In genomic region chr2:233395687-233396086, GRCh38 we compare ENCODE assay signal across 21 cellular contexts. TPM values are rescaled to one million over a fixed set of nuclear protein-coding genes. Genes with fewer than 3 reads are reported as not detected.
DNase-seq lines count a peak whose midpoint lies in the region; ATAC-seq lines count a peak whose summit lies in the region.
"Had no signal": no experiment of that assay in that cellular context is flagged by ENCODE, and none has a peak within 500 bp of the region (broad histone marks: within the 10 kb centered on the region; RNA-seq: fewer than 3 reads in every experiment).

No MANE protein-coding gene starts in this region.

- peaks cover 50% of the 10 kb centered on the region for H3K36me3 Mint-ChIP-seq in activated CD8-positive, alpha-beta T cell treated with anti-CD3 and anti-CD28 coated beads, Interleukin-2, amount 10 ng/mL, durations not matched to agents 7 days and 5 days (ENCODE audit: low read depth)
- H3K36me3 Mint-ChIP-seq in naive B cell: peaks cover 9 to 22% of the 10 kb centered on the region in 2 donors

- H3K27me3 ChIP-seq in subcutaneous abdominal adipose tissue (ENCODE audit: control insufficient read depth in 5 of 5, insufficient read depth in 4 of 5, low read length in 5 of 5) (no peaks in the 10 kb centered on the region), neuronal stem cell (ENCODE audit: control insufficient read depth in 3 of 3, insufficient read depth in 3 of 3, low read depth in 1 of 3, low read length in 3 of 3) (no peaks in the 10 kb centered on the region)
- H3K27me3 ChIP-seq: Peyer's patch, SJCRH30 had no signal

- H3K18ac ChIP-seq in neuronal stem cell (ENCODE audit: low read length): no peak overlapping the region

- H3K4me1 ChIP-seq in subcutaneous abdominal adipose tissue (ENCODE audit: control insufficient read depth in 5 of 5, insufficient read depth in 5 of 5, low read length in 5 of 5) (peaks cover 0 to 10% (median 3%) of the 10 kb centered on the region in 5 donors), neuronal stem cell (ENCODE audit: control insufficient read depth in 2 of 2, insufficient read depth in 1 of 2, low read depth in 1 of 2, low read length in 2 of 2) (peaks cover 0 to 10% of the 10 kb centered on the region in 2 donors)
- H3K4me1 ChIP-seq: SJCRH30 had no signal

- H3K36me3 ChIP-seq in subcutaneous abdominal adipose tissue (ENCODE audit: control insufficient read depth in 5 of 5, insufficient read depth in 5 of 5, low read length in 5 of 5) (peaks cover 0 to 17% (median 4%) of the 10 kb centered on the region in 5 donors), neuronal stem cell (replicated peaks in 1 of 2; ENCODE audit: control insufficient read depth in 2 of 2, insufficient read depth in 2 of 2, low read length in 2 of 2) (peaks cover 3 to 25% of the 10 kb centered on the region in 2 donors)

- H2BK15ac ChIP-seq in neuronal stem cell (ENCODE audit: low read length): no peak overlapping the region

- no peaks in the 10 kb centered on the region for H3K79me1 ChIP-seq in neuronal stem cell (ENCODE audit: low read depth, low read length)

- H3K23ac ChIP-seq in neuronal stem cell (ENCODE audit: low read depth, low read length, poor library complexity): no peak overlapping the region

- peaks cover 52% of the 10 kb centered on the region for H3K4me1 Mint-ChIP-seq in activated CD8-positive, alpha-beta T cell treated with anti-CD3 and anti-CD28 coated beads, Interleukin-2, amount 10 ng/mL, durations not matched to agents 7 days and 5 days (ENCODE audit: low read depth)
- H3K4me1 Mint-ChIP-seq in naive B cell: peaks cover 32 to 71% (median 67%) of the 10 kb centered on the region in 3 donors

- peak overlapping the region; percentile 70 for H3K27ac ChIP-seq in subcutaneous abdominal adipose tissue (ENCODE audit: low read depth, low read length)
- H3K27ac ChIP-seq in neuronal stem cell (replicated peaks; ENCODE audit: low read length): no peak overlapping the region
- H3K27ac ChIP-seq: 22Rv1, C4-2B, KMS-11, Peyer's patch, SJCRH30 had no signal

- H3K9me3 Mint-ChIP-seq in activated CD8-positive, alpha-beta T cell treated with anti-CD3 and anti-CD28 coated beads, Interleukin-2, amount 10 ng/mL, durations not matched to agents 7 days and 5 days (ENCODE audit: insufficient read depth): no peaks in the 10 kb centered on the region
- H3K9me3 Mint-ChIP-seq in naive B cell: peaks cover 0 to 2% (median 0%) of the 10 kb centered on the region in 7 donors

- no peak overlapping the region for H3K14ac ChIP-seq in neuronal stem cell (ENCODE audit: low read length)

- H3K9ac ChIP-seq in subcutaneous abdominal adipose tissue (ENCODE audit: low read length in 5 of 5) (no peak overlapping the region), neuronal stem cell (ENCODE audit: low read depth, low read length, poor library complexity) (no peak overlapping the region)
- H3K9ac ChIP-seq: KMS-11 had no signal

- DNase-seq in activated CD8-positive, alpha-beta memory T cell treated with anti-CD3 and anti-CD28 coated beads for 24 hours: peak; percentile 15
- no peak for DNase-seq in activated CD8-positive, alpha-beta memory T cell treated with anti-CD3 and anti-CD28 coated beads, Interleukin-2, amount 50 U/mL, for 48 hours
- no peak for DNase-seq in activated CD8-positive, alpha-beta T cell treated with anti-CD3 and anti-CD28 coated beads, Interleukin-2, amount 10 ng/mL, durations not matched to agents 7 days and 5 days
- no peak for DNase-seq in naive B cell
- DNase-seq in neuronal stem cell (ENCODE audit: low spot score): no peak
- no peak for DNase-seq in NK-92 treated with Interleukin-12 subunit alpha and Interleukin-12 subunit beta, amount 100 ng/mL, for 24 hours (lab: John Stamatoyannopoulos, UW)
- DNase-seq: EL, NCI-H1092 treated with DMSO at 0.1 percent for 48 hours, NCI-H146, NCI-H2029, NCI-H2171, NCI-H345, NCI-H524, NCI-H774, Peyer's patch, SJCRH30 had no signal

- no peak overlapping the region for H2AFZ ChIP-seq in neuronal stem cell (ENCODE audit: low read length)

- H3K9me3 ChIP-seq in subcutaneous abdominal adipose tissue (ENCODE audit: control insufficient read depth in 5 of 5, low read length in 5 of 5): no peaks in the 10 kb centered on the region
- peaks cover 0 to 1% of the 10 kb centered on the region in 2 donors for H3K9me3 ChIP-seq in neuronal stem cell (replicated peaks in 1 of 2; ENCODE audit: control insufficient read depth in 2 of 2, insufficient read depth in 1 of 2, low read depth in 1 of 2, low read length in 2 of 2)
- H3K9me3 ChIP-seq: Peyer's patch, SJCRH30 had no signal

- no peak overlapping the region for H4K91ac ChIP-seq in neuronal stem cell (ENCODE audit: low read depth, low read length, poor library complexity)

- H2BK120ac ChIP-seq in neuronal stem cell (ENCODE audit: low read depth, low read length): no peak overlapping the region

- WGBS in neuronal stem cell (ENCODE audit: extremely low coverage in 2 of 2, insufficient read length in 2 of 2, insufficient replicate concordance in 1 of 2), 2 donors: no CpG with 5 or more reads among the region's 7 CpGs

- POLR2A ChIA-PET in activated CD8-positive, alpha-beta T cell treated with anti-CD3 and anti-CD28 coated beads, Interleukin-2, amount 10 ng/mL, durations not matched to agents 7 days and 5 days (lab: Charles Lee): no interaction called here

- no peak overlapping the region for H3K4me2 ChIP-seq in neuronal stem cell (ENCODE audit: insufficient read depth, low read length, poor library complexity, severe bottlenecking)
- H3K4me2 ChIP-seq: KMS-11 had no signal

- H2BK12ac ChIP-seq in neuronal stem cell (ENCODE audit: low read length): no peak overlapping the region

- H3K4me3 Mint-ChIP-seq in activated CD8-positive, alpha-beta T cell treated with anti-CD3 and anti-CD28 coated beads, Interleukin-2, amount 10 ng/mL, durations not matched to agents 7 days and 5 days: no peak overlapping the region
- peak overlapping the region in 3 of 8 donors; percentile 3 to 29 (median 20) for H3K4me3 Mint-ChIP-seq in naive B cell

- no peak overlapping the region for H2BK5ac ChIP-seq in neuronal stem cell (ENCODE audit: low read length)

- no peak overlapping the region for H2AK5ac ChIP-seq in neuronal stem cell (ENCODE audit: low read depth, low read length)

- H3K4me3 ChIP-seq in subcutaneous abdominal adipose tissue (ENCODE audit: low read depth in 1 of 5, low read length in 5 of 5): no peak overlapping the region
- H3K4me3 ChIP-seq in neuronal stem cell (ENCODE audit: low read length in 2 of 2): no peak overlapping the region
- H3K4me3 ChIP-seq: Peyer's patch, SJCRH30 had no signal

- H3K27me3 Mint-ChIP-seq in activated CD8-positive, alpha-beta T cell treated with anti-CD3 and anti-CD28 coated beads, Interleukin-2, amount 10 ng/mL, durations not matched to agents 7 days and 5 days (ENCODE audit: low read depth): no peaks in the 10 kb centered on the region
- no peaks in the 10 kb centered on the region for H3K27me3 Mint-ChIP-seq in naive B cell

- CTCF ChIA-PET in activated CD8-positive, alpha-beta T cell treated with anti-CD3 and anti-CD28 coated beads, Interleukin-2, amount 10 ng/mL, durations not matched to agents 7 days and 5 days (lab: Charles Lee): interaction anchor here (0.9 to 1.4 kb wide), 4 partner anchors 9 to 52 kb away, joined by 3 to 6 read pairs (median 4); no protein-coding TSS in a partner anchor

- H4K8ac ChIP-seq in neuronal stem cell (ENCODE audit: low read depth, low read length): no peak overlapping the region

- peak overlapping the region; percentile 14 for H3K27ac Mint-ChIP-seq in activated CD8-positive, alpha-beta T cell treated with anti-CD3 and anti-CD28 coated beads, Interleukin-2, amount 10 ng/mL, durations not matched to agents 7 days and 5 days
- H3K27ac Mint-ChIP-seq in naive B cell: peak overlapping the region in 5 of 6 donors; percentile 22 to 95 (median 76)

- ATAC-seq in activated CD8-positive, alpha-beta T cell treated with anti-CD3 and anti-CD28 coated beads, Interleukin-2, amount 10 ng/mL, durations not matched to agents 7 days and 5 days: no peak
- no peak for ATAC-seq in naive B cell (ENCODE audit: low read depth in 2 of 2)
- ATAC-seq in HG02588 (IDR thresholded peaks at IDR 0.05; ENCODE audit: unreplicated experiment): no peak

- no peak overlapping the region for H3K4ac ChIP-seq in neuronal stem cell (ENCODE audit: low read length)

RNA-seq across cellular contexts. Expression of gene DGKD, which starts 41.4 kb away (rescaled TPM):
- 10 to 100 TPM; 92.1 to 94.2 TPM for total RNA-seq in activated CD8-positive, alpha-beta T cell treated with anti-CD3 and anti-CD28 coated beads, Interleukin-2, amount 10 ng/mL, durations not matched to agents 7 days and 5 days
- 100 to 1,000 TPM in 1 of 6 donors, 10 to 100 TPM in 5; 38.0 to 111 (median 67.7) TPM for polyA plus RNA-seq in naive B cell (ENCODE audit: low read depth in 6 of 6)
- polyA plus RNA-seq in neuronal stem cell (2013, experiment 1 of 2): 15.2 TPM
- 15.9 TPM for polyA plus RNA-seq in neuronal stem cell (2013, experiment 2 of 2)
